In genomic region chr19:925087-925911, GRCh38 we compare ENCODE assay signal across 8 cellular contexts. TPM values are rescaled to one million over a fixed set of nuclear protein-coding genes. Genes with fewer than 3 reads are reported as not detected.
DNase-seq lines count a peak whose midpoint lies in the region; ATAC-seq and TF ChIP-seq lines count a peak whose summit lies in the region.

No MANE protein-coding gene starts in this region.

- H2BK12ac ChIP-seq in trophoblast cell (ENCODE audit: low read length): peak overlapping the region; percentile 76

- H3K79me1 ChIP-seq in trophoblast cell (ENCODE audit: low read length): peaks cover 53% of the 10 kb centered on the region

- H3K9ac ChIP-seq in trophoblast cell (ENCODE audit: low read length): no peak overlapping the region

- 0% methylated on average over 50 to 81 of the region's 81 CpGs; no CpG with 5 or more reads in 1 of the 4 donors for WGBS in adrenal gland, 4 donors
- WGBS in heart right ventricle, 2 donors: 0% methylated on average over 77 to 80 of the region's 81 CpGs
- no CpG with 5 or more reads among the region's 81 CpGs for WGBS in trophoblast cell (ENCODE audit: extremely low coverage, insufficient coverage, insufficient read length)

- H2AK5ac ChIP-seq in trophoblast cell (ENCODE audit: low read length): peak overlapping the region; percentile 73

- H2BK120ac ChIP-seq in trophoblast cell (ENCODE audit: insufficient read depth, low read length, poor library complexity): peak overlapping the region; percentile 96

- H3K79me2 ChIP-seq in trophoblast cell (ENCODE audit: control insufficient read depth, insufficient read depth, low read length, poor library complexity): peaks cover 38% of the 10 kb centered on the region

- peak overlapping the region; percentile 87 for H3K4ac ChIP-seq in trophoblast cell (ENCODE audit: low read depth, low read length)

- H2AFZ ChIP-seq in trophoblast cell (ENCODE audit: insufficient read depth, low read length, poor library complexity): peak overlapping the region; percentile 85

- H3K4me3 ChIP-seq in adrenal gland (peak overlapping the region in 3 of 4 donors; percentile 56 to 73 (median 71)), heart right ventricle (peak overlapping the region; percentile 51 to 99 (median 84)), trophoblast cell (ENCODE audit: low read depth, low read length) (peak overlapping the region; percentile 98)

- peak overlapping the region; percentile 58 for H4K12ac ChIP-seq in trophoblast cell (ENCODE audit: low read depth, low read length)

- H3K9me3 ChIP-seq in adrenal gland (replicated peaks in 1 of 3) (no peaks in the 10 kb centered on the region), heart right ventricle (no peaks in the 10 kb centered on the region), trophoblast cell (ENCODE audit: insufficient read depth, low read depth, low read length) (peaks cover 2% of the 10 kb centered on the region)

- TF ChIP-seq POLR2A in adrenal gland (IDR thresholded peaks at IDR 0.05): no peak

- peak; percentile 77 for DNase-seq in NCI-H1092 (lab: John Stamatoyannopoulos, UW)
- DNase-seq in SW 1271 (lab: John Stamatoyannopoulos, UW): peak; percentile 63 to 86
- peak; percentile 75 to 89 (median 82) for DNase-seq in adrenal gland
- peak; percentile 77 to 81 for DNase-seq in heart right ventricle
- DNase-seq in trophoblast cell: peak; percentile 82 to 89

- TF ChIP-seq CTCF in GM12874 (IDR thresholded peaks at IDR 0.05; ENCODE audit: insufficient read depth, low read depth, low read length) (0 out of 2 replicates have a peak, but pooled peaks have one; percentile 3), adrenal gland (IDR thresholded peaks at IDR 0.05) (no peak), heart right ventricle (IDR thresholded peaks at IDR 0.05) (no peak)

- peak overlapping the region; percentile 96 for H4K91ac ChIP-seq in trophoblast cell (ENCODE audit: low read depth, low read length)

- peak overlapping the region; percentile 91 for H2BK5ac ChIP-seq in trophoblast cell (ENCODE audit: low read depth, low read length, poor library complexity)

- intact Hi-C loops in adrenal gland (cut with DNase I) (no loop called here), heart right ventricle (cut with DNase I) (loop anchor here in 5 of 10 donors (2.0 to 10.0 kb wide), 4 partner anchors 58 to 320 kb away; partner anchors contain the start of genes ATP5F1D (in 2 of the 5), CBARP (in 1 of the 5) and MIDN (in 1 of the 5))

- H3K18ac ChIP-seq in trophoblast cell (ENCODE audit: low read length): peak overlapping the region; percentile 83

- H3K27me3 ChIP-seq in adrenal gland: peaks cover 11% of the 10 kb centered on the region
- H3K27me3 ChIP-seq in heart right ventricle: peaks cover 5 to 13% (median 12%) of the 10 kb centered on the region in 7 donors
- peaks cover 9% of the 10 kb centered on the region for H3K27me3 ChIP-seq in trophoblast cell (ENCODE audit: insufficient read depth, low read length)

- ATAC-seq in HG02642 (IDR thresholded peaks at IDR 0.05; ENCODE audit: poor library complexity, unreplicated experiment): peak; percentile 65
- ATAC-seq in heart right ventricle: peak; percentile 76 to 84 (median 80)
- ATAC-seq in GM21367 (IDR thresholded peaks at IDR 0.05; ENCODE audit: unreplicated experiment): no peak

- peak overlapping the region; percentile 86 for H3K14ac ChIP-seq in trophoblast cell (ENCODE audit: low read length)

- H3K4me1 ChIP-seq in adrenal gland (replicated peaks in 1 of 2): peaks cover 10 to 13% of the 10 kb centered on the region in 2 donors
- H3K4me1 ChIP-seq in heart right ventricle: peaks cover 7 to 56% (median 24%) of the 10 kb centered on the region in 9 donors
- H3K4me1 ChIP-seq in trophoblast cell (ENCODE audit: control insufficient read depth in 1 of 2, insufficient read depth in 2 of 2, low read length in 2 of 2): peaks cover 24 to 33% of the 10 kb centered on the region in 2 experiments

- H4K8ac ChIP-seq in trophoblast cell (ENCODE audit: low read depth, low read length): peak overlapping the region; percentile 84

- H3K36me3 ChIP-seq in adrenal gland (replicated peaks in 1 of 2) (no peaks in the 10 kb centered on the region), heart right ventricle (peaks cover 0 to 7% (median 0%) of the 10 kb centered on the region in 9 donors), trophoblast cell (ENCODE audit: control insufficient read depth in 1 of 2, insufficient read depth in 2 of 2, low read length in 2 of 2) (peaks cover 18 to 19% of the 10 kb centered on the region in 2 experiments)

- peak overlapping the region; percentile 59 for H3K4me2 ChIP-seq in trophoblast cell (ENCODE audit: low read length)

- H3K23ac ChIP-seq in trophoblast cell (ENCODE audit: low read length): no peak overlapping the region

- H3K27ac ChIP-seq in adrenal gland: peak overlapping the region in 4 of 5 donors; percentile 29 to 81 (median 76)
- H3K27ac ChIP-seq in heart right ventricle: peak overlapping the region in 9 of 10 donors; percentile 54 to 98 (median 84)
- peak overlapping the region; percentile 98 for H3K27ac ChIP-seq in trophoblast cell (ENCODE audit: low read depth, low read length)

RNA-seq across cellular contexts. Expression of gene ARID3A, which starts 0.5 kb away (rescaled TPM):
- total RNA-seq in adrenal gland (10 to 100 TPM in 1 of 8 donors, 1 to 10 TPM in 7; 4.2 to 10.2 (median 8.3) TPM), heart right ventricle (10 to 100 TPM in 1 of 10 donors, 1 to 10 TPM in 9; 3.0 to 11.7 (median 5.3) TPM)
- polyA plus RNA-seq in adrenal gland (1 to 10 TPM; 1.6 to 6.7 (median 2.1) TPM), heart right ventricle (1 to 10 TPM; 3.7 to 4.2 TPM)
- 445 and 449 TPM in 2 replicates for polyA plus RNA-seq in trophoblast cell (2013)

RNA-seq across cellular contexts. Expression of gene KISS1R, which starts 8.2 kb away (rescaled TPM):
- total RNA-seq in adrenal gland: under 1 TPM in 1 of 8 donors, not detected in 7; 0.25 TPM
- not detected for polyA plus RNA-seq in adrenal gland
- not detected for total RNA-seq in heart right ventricle
- polyA plus RNA-seq in heart right ventricle: not detected
- 0.10 and 0.14 TPM in 2 replicates for polyA plus RNA-seq in trophoblast cell (2013)

RNA-seq across cellular contexts. Expression of gene R3HDM4, which starts 12.3 kb away (rescaled TPM):
- total RNA-seq in adrenal gland (10 to 100 TPM in 7 of 8 donors, 1 to 10 TPM in 1; 8.9 to 40.5 (median 29.6) TPM), heart right ventricle (10 to 100 TPM; 16.3 to 30.6 (median 19.9) TPM)
- polyA plus RNA-seq in adrenal gland (10 to 100 TPM; 19.8 to 59.5 (median 57.7) TPM), heart right ventricle (10 to 100 TPM; 34.5 to 49.8 TPM)
- 51.5 and 52.5 TPM in 2 replicates for polyA plus RNA-seq in trophoblast cell (2013)

RNA-seq across cellular contexts. Expression of gene RNU6-9, which starts 32.0 kb away (rescaled TPM):
- total RNA-seq in adrenal gland: not detected
- not detected for polyA plus RNA-seq in adrenal gland
- total RNA-seq in heart right ventricle: not detected
- polyA plus RNA-seq in heart right ventricle: not detected
- polyA plus RNA-seq in trophoblast cell (2013): not detected in 2 replicates

RNA-seq across cellular contexts. Expression of gene MED16, which starts 32.3 kb away (rescaled TPM):
- 100 to 1,000 TPM in 1 of 8 donors, 10 to 100 TPM in 7; 46.1 to 101 (median 62.6) TPM for total RNA-seq in adrenal gland
- polyA plus RNA-seq in adrenal gland: 100 to 1,000 TPM in 2 of 3 donors, 1 to 10 TPM in 1; 5.3 to 139 (median 127) TPM
- 10 to 100 TPM; 17.6 to 37.4 (median 26.2) TPM for total RNA-seq in heart right ventricle
- polyA plus RNA-seq in heart right ventricle: 10 to 100 TPM; 31.0 to 42.9 TPM
- polyA plus RNA-seq in trophoblast cell (2013): 24.8 and 25.9 TPM in 2 replicates
